Comparison of ENCODE assay signal across 5 cellular contexts in genomic region chr15:52054858-52055257, GRCh38. TPM values are rescaled to one million over a fixed set of nuclear protein-coding genes. Genes with fewer than 3 reads are reported as not detected.
"Had no signal": no experiment of that assay in that cellular context is flagged by ENCODE, and none has a peak within 500 bp of the region (broad histone marks: within the 10 kb centered on the region; RNA-seq: fewer than 3 reads in every experiment).

No MANE protein-coding gene starts in this region.

RNA-seq across cellular contexts. Expression of gene BCL2L10, which starts 57.7 kb away (rescaled TPM):
- total RNA-seq: activated CD4-positive, alpha-beta memory T cell treated with anti-CD3 and anti-CD28 coated beads for 36 hours; activated CD8-positive, alpha-beta memory T cell treated with anti-CD3 and anti-CD28 coated beads, Interleukin-2, amount 10 ng/mL, durations not matched to agents 7 days and 5 days; NCI-H460; SK-MEL-5; T-helper 17 cell had no signal
